ENCODE assay signal across 8 cellular contexts in the genomic region with DNA sequence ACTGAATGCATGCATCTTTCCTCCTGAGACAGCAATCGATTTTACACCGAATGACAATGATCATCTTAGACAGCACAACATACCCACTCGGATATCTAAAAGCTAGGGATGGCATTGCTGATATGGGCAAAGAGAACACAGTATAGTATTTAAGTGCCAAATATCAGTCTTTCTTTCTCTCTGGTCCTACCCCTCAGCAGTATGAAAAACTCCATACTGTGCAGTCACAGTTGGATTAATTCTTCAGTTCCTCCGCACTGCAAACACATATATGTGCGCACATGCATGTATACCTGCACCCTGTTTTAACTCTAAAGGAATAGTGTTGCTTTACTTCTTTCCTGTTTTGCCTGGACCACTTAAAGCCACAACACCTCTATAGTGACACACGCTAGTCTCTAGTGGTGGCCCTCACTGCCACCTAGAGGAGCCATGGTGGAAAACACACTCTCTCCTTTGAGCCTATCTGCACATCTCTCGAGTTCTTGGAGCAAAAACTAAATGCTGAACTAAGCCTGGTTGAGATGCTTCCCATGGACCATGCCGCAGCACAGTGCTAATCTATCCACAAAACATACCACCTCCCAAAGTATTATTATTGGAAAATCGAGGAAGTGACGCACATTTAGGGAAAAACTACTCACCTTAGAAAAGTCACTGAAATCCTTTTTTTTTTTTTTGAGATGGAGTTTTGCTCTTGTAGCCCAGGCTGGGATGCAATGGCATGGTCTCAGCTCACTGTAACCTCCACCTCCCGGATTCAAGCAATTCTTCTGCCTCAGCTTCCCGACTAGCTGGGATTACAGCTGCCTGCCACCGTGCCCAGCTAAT. TPM values are rescaled to one million over a fixed set of nuclear protein-coding genes. Genes with fewer than 3 reads are reported as not detected.
DNase-seq lines count a peak whose midpoint lies in the region; ATAC-seq and TF ChIP-seq lines count a peak whose summit lies in the region.

No MANE protein-coding gene starts in this region.

- no peak overlapping the region for H3K27ac ChIP-seq in left lung

- peaks cover 4% of the 10 kb centered on the region for H3K27me3 Mint-ChIP-seq in chondrocyte (ENCODE audit: low read depth)

- no peaks in the 10 kb centered on the region for H3K9me3 Mint-ChIP-seq in chondrocyte (ENCODE audit: low read depth)

- H3K4me3 ChIP-seq in WI38 (ENCODE audit: low read depth, low read length) = no peak overlapping the region
- H3K4me3 ChIP-seq in left lung = no peak overlapping the region

- ATAC-seq in HG02571 (IDR thresholded peaks at IDR 0.05; ENCODE audit: unreplicated experiment) = peak; percentile 86
- ATAC-seq in left lung = peak; percentile 97

- intact Hi-C loops in left lung (cut with DNase I) = loop anchor here in 1 of 2 donors (5.0 kb wide), 1 partner anchor 38 kb away; no protein-coding TSS in a partner anchor

- TF ChIP-seq CTCF in WI38 (IDR thresholded peaks at IDR 0.05; ENCODE audit: low read depth, low read length) (peak; percentile 89), chondrocyte (IDR thresholded peaks at IDR 0.05) (peak; percentile 87), left lung (IDR thresholded peaks at IDR 0.05) (peak; percentile 66 to 74)

- H3K4me1 ChIP-seq in left lung = peaks cover 7 to 16% of the 10 kb centered on the region in 2 donors

- H3K27me3 ChIP-seq in left lung = peaks cover 0 to 6% of the 10 kb centered on the region in 2 donors

- H3K36me3 ChIP-seq in left lung = no peaks in the 10 kb centered on the region

- no peaks in the 10 kb centered on the region for H3K36me3 Mint-ChIP-seq in chondrocyte (ENCODE audit: low read depth)

- DNase-seq in activated CD4-positive, CD25-positive, alpha-beta regulatory T cell treated with anti-CD3 and anti-CD28 coated beads, Interleukin-2, amount 50 U/mL, for 16 hours (ENCODE audit: low read depth, low spot score) = peak; percentile 20
- DNase-seq in activated CD4-positive, CD25-positive, alpha-beta regulatory T cell treated with anti-CD3 and anti-CD28 coated beads, Interleukin-2, amount 50 U/mL, for 72 hours = no peak
- peak; percentile 62 for DNase-seq in NCI-H146 treated with DMSO at 0.1 percent for 48 hours (lab: John Stamatoyannopoulos, UW; ENCODE audit: unreplicated experiment)
- no peak for DNase-seq in chondrocyte (ENCODE audit: low spot score)
- DNase-seq in left lung = peak in 1 of 2 donors; percentile 53
- peak; percentile 10 for DNase-seq in stimulated activated CD8-positive, alpha-beta memory T cell treated with anti-CD3 and anti-CD28 coated beads, Interleukin-7, amount 100 ng/mL, for 24 hours (ENCODE audit: low read depth)

- peaks cover 11% of the 10 kb centered on the region for H3K4me1 Mint-ChIP-seq in chondrocyte (ENCODE audit: low read depth)

- no peak overlapping the region for H3K4me3 Mint-ChIP-seq in chondrocyte (ENCODE audit: unreplicated experiment)

- H3K27ac Mint-ChIP-seq in chondrocyte (ENCODE audit: unreplicated experiment) = no peak overlapping the region

- no peaks in the 10 kb centered on the region for H3K9me3 ChIP-seq in left lung

RNA-seq across cellular contexts. Expression of a gene that starts 11.9 kb away (rescaled TPM):
- not detected in 3 replicates for total RNA-seq in chondrocyte
- 1 to 10 TPM; 1.9 to 2.0 TPM for total RNA-seq in left lung

RNA-seq across cellular contexts. Expression of a gene that starts 18.8 kb away (rescaled TPM):
- total RNA-seq in chondrocyte (0.28 TPM in 1 of 3 replicates, not detected in the others), left lung (10 to 100 TPM; 52.2 to 63.6 TPM)

RNA-seq across cellular contexts. Expression of a gene that starts 21.9 kb away (rescaled TPM):
- total RNA-seq in chondrocyte (41.6 to 53.0 TPM (median 47.7 TPM) in 3 replicates), left lung (10 to 100 TPM; 49.0 to 68.4 TPM)

Comparison
In these comparisons a context has a peak if more than half of its experiments do, and no peak if none do; other contexts are left out.
1. DNase-seq: peak in activated CD4-positive, CD25-positive, alpha-beta regulatory T cell treated with anti-CD3 and anti-CD28 coated beads, Interleukin-2, amount 50 U/mL, for 16 hours (single experiment), NCI-H146 treated with DMSO at 0.1 percent for 48 hours (single experiment) and stimulated activated CD8-positive, alpha-beta memory T cell treated with anti-CD3 and anti-CD28 coated beads, Interleukin-7, amount 100 ng/mL, for 24 hours (single experiment); none in activated CD4-positive, CD25-positive, alpha-beta regulatory T cell treated with anti-CD3 and anti-CD28 coated beads, Interleukin-2, amount 50 U/mL, for 72 hours (single experiment) and chondrocyte (single experiment).
2. RNA of a gene that starts 18.8 kb away (total RNA-seq): 52.2 to 63.6 TPM in left lung; 0.28 TPM in chondrocyte; every median in the first group is over 10 times any median in the second.
3. Peak in every context shown above with its lines, with median percentiles within 50 percentile points of each other: CTCF ChIP-seq.